Comparison of ENCODE assay signal across 8 cellular contexts in genomic region chr2:64608867-64609228, GRCh38. TPM values are rescaled to one million over a fixed set of nuclear protein-coding genes. Genes with fewer than 3 reads are reported as not detected.
DNase-seq lines count a peak whose midpoint lies in the region; TF ChIP-seq lines count a peak whose summit lies in the region.

No MANE protein-coding gene starts in this region.

- peaks cover 31% of the 10 kb centered on the region for H3K27me3 ChIP-seq in iPS-20b (ENCODE audit: insufficient read depth, low read length)
- no peaks in the 10 kb centered on the region for H3K27me3 ChIP-seq in testis

- CTCF ChIA-PET in activated naive CD4-positive, alpha-beta T cell treated with anti-CD3 and anti-CD28 coated beads, Interleukin-2, amount 10 ng/mL, durations not matched to agents 7 days and 5 days (lab: Charles Lee), result interaction anchor here (0.6 to 4.7 kb wide), 11 partner anchors 8 to 295 kb away, joined by 3 to 26 read pairs (median 3); partner anchors contain the start of gene SERTAD2
- CTCF ChIA-PET in activated CD4-positive, alpha-beta memory T cell treated with anti-CD3 and anti-CD28 coated beads for 36 hours (lab: Charles Lee), result interaction anchor here (0.6 to 5.3 kb wide), 18 partner anchors 9 to 279 kb away, joined by 3 to 32 read pairs (median 4); partner anchors contain the start of genes AFTPH and SERTAD2

- H3K27me3 Mint-ChIP-seq in activated naive CD4-positive, alpha-beta T cell treated with anti-CD3 and anti-CD28 coated beads, Interleukin-2, amount 10 ng/mL, durations not matched to agents 7 days and 5 days, result peaks cover 45% of the 10 kb centered on the region
- no peaks in the 10 kb centered on the region for H3K27me3 Mint-ChIP-seq in activated CD4-positive, alpha-beta memory T cell treated with anti-CD3 and anti-CD28 coated beads for 36 hours

- H3K36me3 Mint-ChIP-seq in activated naive CD4-positive, alpha-beta T cell treated with anti-CD3 and anti-CD28 coated beads, Interleukin-2, amount 10 ng/mL, durations not matched to agents 7 days and 5 days, result no peaks in the 10 kb centered on the region
- no peaks in the 10 kb centered on the region for H3K36me3 Mint-ChIP-seq in activated CD4-positive, alpha-beta memory T cell treated with anti-CD3 and anti-CD28 coated beads for 36 hours

- H3K4me1 ChIP-seq in iPS-20b (ENCODE audit: insufficient read depth, low read length) (peaks cover 4% of the 10 kb centered on the region; the same call in 1 of the 2 replicates), testis (no peaks in the 10 kb centered on the region)

- POLR2A ChIA-PET in activated CD4-positive, alpha-beta memory T cell treated with anti-CD3 and anti-CD28 coated beads for 36 hours (lab: Charles Lee), result interaction anchor here (0.7 to 4.0 kb wide), 5 partner anchors 36 to 1039 kb away, joined by 3 to 18 read pairs (median 5); partner anchors contain the start of genes AFTPH and CEP68

- H3K9me3 ChIP-seq in iPS-20b (ENCODE audit: insufficient read depth, low read depth, low read length), result no peaks in the 10 kb centered on the region
- H3K9me3 ChIP-seq in testis, result no peaks in the 10 kb centered on the region

- H3K36me3 ChIP-seq in iPS-20b (ENCODE audit: insufficient read depth, low read depth, low read length) (no peaks in the 10 kb centered on the region), testis (ENCODE audit: low read depth, missing control alignments) (no peaks in the 10 kb centered on the region)

- no peak for TF ChIP-seq CTCF in testis (IDR thresholded peaks at IDR 0.05)

- intact Hi-C loops in activated CD4-positive, alpha-beta memory T cell treated with anti-CD3 and anti-CD28 coated beads for 36 hours (cut with micrococcal nuclease), result loop anchor here (5.0 kb wide), 3 partner anchors 258 to 618 kb away; partner anchors contain the start of gene ACTR2
- intact Hi-C loops in testis (cut with DNase I; ENCODE audit: low total_unique reads), result no loop called here

- H3K4me3 ChIP-seq in iPS-20b (ENCODE audit: low read length), result peak overlapping the region; percentile 82; the same call in 1 of the 2 replicates
- H3K4me3 ChIP-seq in testis, result peak overlapping the region; percentile 63 to 66

- 16 to 34% methylated on average over 10 to 16 of the region's 20 CpGs for WGBS in testis, 2 donors

- H3K9me3 Mint-ChIP-seq in activated naive CD4-positive, alpha-beta T cell treated with anti-CD3 and anti-CD28 coated beads, Interleukin-2, amount 10 ng/mL, durations not matched to agents 7 days and 5 days, result no peaks in the 10 kb centered on the region
- peaks cover 7% of the 10 kb centered on the region for H3K9me3 Mint-ChIP-seq in activated CD4-positive, alpha-beta memory T cell treated with anti-CD3 and anti-CD28 coated beads for 36 hours

- no peak overlapping the region for H3K27ac Mint-ChIP-seq in activated naive CD4-positive, alpha-beta T cell treated with anti-CD3 and anti-CD28 coated beads, Interleukin-2, amount 10 ng/mL, durations not matched to agents 7 days and 5 days
- peak overlapping the region; percentile 13 for H3K27ac Mint-ChIP-seq in activated CD4-positive, alpha-beta memory T cell treated with anti-CD3 and anti-CD28 coated beads for 36 hours

- no peak for DNase-seq in activated naive CD4-positive, alpha-beta T cell treated with anti-CD3 and anti-CD28 coated beads, Interleukin-2, amount 10 ng/mL, durations not matched to agents 7 days and 5 days
- no peak for DNase-seq in activated naive CD4-positive, alpha-beta T cell treated with Interleukin-2 at 50 U/mL for 16 hours
- DNase-seq in activated CD4-positive, alpha-beta memory T cell treated with anti-CD3 and anti-CD28 coated beads for 36 hours, result peak; percentile 24
- DNase-seq in testis (no peak), pons (ENCODE audit: low spot score) (no peak), DMS53 (lab: John Stamatoyannopoulos, UW) (no peak), NCI-H446 treated with DMSO at 0.1 percent for 48 hours (lab: John Stamatoyannopoulos, UW) (no peak)

- no peak for TF ChIP-seq POLR2A in testis (IDR thresholded peaks at IDR 0.05)

- H3K27ac ChIP-seq in iPS-20b (ENCODE audit: low read length), result no peak overlapping the region
- H3K27ac ChIP-seq in testis, result no peak overlapping the region

- H3K4me3 Mint-ChIP-seq in activated naive CD4-positive, alpha-beta T cell treated with anti-CD3 and anti-CD28 coated beads, Interleukin-2, amount 10 ng/mL, durations not matched to agents 7 days and 5 days, result peak overlapping the region; percentile 62
- peak overlapping the region; percentile 60 for H3K4me3 Mint-ChIP-seq in activated CD4-positive, alpha-beta memory T cell treated with anti-CD3 and anti-CD28 coated beads for 36 hours

- H3K9ac ChIP-seq in iPS-20b (ENCODE audit: low read depth, low read length), result no peak overlapping the region

- H3K4me1 Mint-ChIP-seq in activated naive CD4-positive, alpha-beta T cell treated with anti-CD3 and anti-CD28 coated beads, Interleukin-2, amount 10 ng/mL, durations not matched to agents 7 days and 5 days, result peaks cover 33% of the 10 kb centered on the region
- peaks cover 26% of the 10 kb centered on the region for H3K4me1 Mint-ChIP-seq in activated CD4-positive, alpha-beta memory T cell treated with anti-CD3 and anti-CD28 coated beads for 36 hours (ENCODE audit: low read depth)

RNA-seq across cellular contexts. Expression of gene SERTAD2, which starts 44.9 kb away (rescaled TPM):
- total RNA-seq in activated CD4-positive, alpha-beta memory T cell treated with anti-CD3 and anti-CD28 coated beads for 36 hours, result 10 to 100 TPM; 11.3 to 11.4 TPM
- 10 to 100 TPM; 41.4 to 41.7 TPM for total RNA-seq in testis
- 24.8 TPM for polyA plus RNA-seq in testis (ENCODE audit: insufficient read depth, low read depth, low replicate concordance)
